In genomic region chr14:24605435-24606190, GRCh38 we compare ENCODE assay signal across 9 cellular contexts. TPM values are rescaled to one million over a fixed set of nuclear protein-coding genes. Genes with fewer than 3 reads are reported as not detected.
DNase-seq lines count a peak whose midpoint lies in the region; ATAC-seq, FAIRE-seq and TF ChIP-seq lines count a peak whose summit lies in the region.
"Had no signal": no experiment of that assay in that cellular context is flagged by ENCODE, and none has a peak within 500 bp of the region (broad histone marks: within the 10 kb centered on the region; RNA-seq: fewer than 3 reads in every experiment).

No MANE protein-coding gene starts in this region.

- H3K36me3 ChIP-seq in OCI-LY3 (replicated peaks; ENCODE audit: low read depth, low read length), result no peaks in the 10 kb centered on the region
- H3K36me3 ChIP-seq: HAP-1 had no signal

- no peaks in the 10 kb centered on the region for H3K79me2 ChIP-seq in OCI-LY3 (ENCODE audit: low read length)

- no peak overlapping the region for H3K4me2 ChIP-seq in OCI-LY3 (ENCODE audit: low read length)

- H3K9ac ChIP-seq in OCI-LY3 (ENCODE audit: low read length), result no peak overlapping the region

- peaks cover 9% of the 10 kb centered on the region; the same call in 1 of the 2 replicates for H3K4me1 ChIP-seq in OCI-LY3 (ENCODE audit: low read length)
- H3K4me1 ChIP-seq: HAP-1 had no signal

- DNase-seq in ACHN (peak; percentile 38), GM18507 (ENCODE audit: extremely low spot score, insufficient read length, low read depth) (peak; percentile 51), cardiac septum (ENCODE audit: low spot score) (peak; percentile 53), AG08396 (ENCODE audit: low spot score) (no peak)
- DNase-seq in activated T-cell treated with anti-CD3 and anti-CD28 coated beads, Interleukin-2, amount 50 U/mL, for 48 hours, result peak; percentile 84 to 86
- peak; percentile 70 to 72 for DNase-seq in stimulated activated CD4-positive, alpha-beta T cell treated with anti-CD3 and anti-CD28 coated beads, Interleukin-2, amount 100 ng/mL, for 48 hours

- no peak overlapping the region; the same call in 1 of the 2 replicates for H2AFZ ChIP-seq in OCI-LY3 (ENCODE audit: low read depth, low read length)

- no peaks in the 10 kb centered on the region for H4K20me1 ChIP-seq in OCI-LY3 (ENCODE audit: insufficient read depth, low read length)

- no peaks in the 10 kb centered on the region for H3K9me3 ChIP-seq in OCI-LY3 (ENCODE audit: insufficient read depth, low read length)
- H3K9me3 ChIP-seq: HAP-1 had no signal

- TF ChIP-seq CTCF in OCI-LY3 (IDR thresholded peaks at IDR 0.05; ENCODE audit: low read depth, low read length), result peak; percentile 88

- intact Hi-C loops in cardiac septum (cut with DNase I), result no loop called here

- ATAC-seq in HG02981 (IDR thresholded peaks at IDR 0.05; ENCODE audit: unreplicated experiment), result peak; percentile 91

- peak; percentile 83 for FAIRE-seq in GM18507 (lab: Jason Lieb, UNC)

- H3K4me3 ChIP-seq in OCI-LY3 (ENCODE audit: low read length), result no peak overlapping the region
- H3K4me3 ChIP-seq: HAP-1 had no signal

- H3K27ac ChIP-seq in OCI-LY3 (ENCODE audit: low read length), result no peak overlapping the region

- in situ Hi-C loops in ACHN (cut with HindIII; ENCODE audit: low pct_ligation_motif_present, low pct_unique_long_range_greater_than_20kb, low sequenced_read_pairs), result no loop called here

- 0 out of 2 replicates have a peak, but pooled peaks cover 3% of the 10 kb centered on the region for H3K27me3 ChIP-seq in OCI-LY3 (ENCODE audit: low read depth, low read length)

RNA-seq across cellular contexts. Expression of gene GZMH, which starts 3.9 kb away (rescaled TPM):
- total RNA-seq in cardiac septum, result 0.48 TPM

RNA-seq across cellular contexts. Expression of gene GZMB, which starts 28.4 kb away (rescaled TPM):
- total RNA-seq in cardiac septum, result 0.48 TPM

RNA-seq across cellular contexts. Expression of gene CTSG, which starts 29.6 kb away (rescaled TPM):
- total RNA-seq in cardiac septum, result 2.2 TPM
